ENCODE assay signal across 21 cellular contexts in genomic region chr1:155996166-155996565, GRCh38. TPM values are rescaled to one million over a fixed set of nuclear protein-coding genes. Genes with fewer than 3 reads are reported as not detected.
DNase-seq lines count a peak whose midpoint lies in the region; TF ChIP-seq lines count a peak whose summit lies in the region.
"Had no signal": no experiment of that assay in that cellular context is flagged by ENCODE, and none has a peak within 500 bp of the region (broad histone marks: within the 10 kb centered on the region; RNA-seq: fewer than 3 reads in every experiment).

No MANE protein-coding gene starts in this region.

- H3K27ac Mint-ChIP-seq in glutamatergic neuron (ENCODE audit: unreplicated experiment): peak overlapping the region; percentile 19

- H3K36me3 Mint-ChIP-seq in glutamatergic neuron (ENCODE audit: unreplicated experiment): no peaks in the 10 kb centered on the region

- H3K9me2 ChIP-seq in Loucy (replicated peaks; ENCODE audit: low read depth, low read length): no peaks in the 10 kb centered on the region

- peaks cover 7% of the 10 kb centered on the region for H3K9me3 Mint-ChIP-seq in glutamatergic neuron (ENCODE audit: unreplicated experiment)

- H3K4ac ChIP-seq in neuronal stem cell (ENCODE audit: low read length): no peak overlapping the region

- peaks cover 6% of the 10 kb centered on the region for H3K27me3 Mint-ChIP-seq in glutamatergic neuron (ENCODE audit: unreplicated experiment)

- no peak overlapping the region for H4K91ac ChIP-seq in neuronal stem cell (ENCODE audit: low read depth, low read length, poor library complexity)

- H4K8ac ChIP-seq in neuronal stem cell (ENCODE audit: low read depth, low read length): no peak overlapping the region

- H2BK5ac ChIP-seq in neuronal stem cell (ENCODE audit: low read length): no peak overlapping the region

- H2AFZ ChIP-seq in Loucy (ENCODE audit: low read length) (peak overlapping the region; percentile 29; the same call in 1 of the 2 replicates), neuronal stem cell (ENCODE audit: low read length) (peak overlapping the region; percentile 58)

- H3K79me1 ChIP-seq in neuronal stem cell (ENCODE audit: low read depth, low read length): peaks cover 1% of the 10 kb centered on the region

- no peaks in the 10 kb centered on the region for H3K27me3 ChIP-seq in Loucy (ENCODE audit: insufficient read depth, low read length, poor library complexity, severe bottlenecking)
- no peaks in the 10 kb centered on the region for H3K27me3 ChIP-seq in neuronal stem cell (ENCODE audit: control insufficient read depth in 3 of 3, insufficient read depth in 3 of 3, low read depth in 1 of 3, low read length in 3 of 3)

- no peaks in the 10 kb centered on the region for H3K79me2 ChIP-seq in Loucy (ENCODE audit: insufficient read depth, low read length)

- H3K14ac ChIP-seq in neuronal stem cell (ENCODE audit: low read length): no peak overlapping the region

- H3K4me1 ChIP-seq in Loucy (ENCODE audit: insufficient read depth, low read length, poor library complexity, severe bottlenecking): peaks cover 8% of the 10 kb centered on the region
- H3K4me1 ChIP-seq in neuronal stem cell (ENCODE audit: control insufficient read depth in 2 of 2, insufficient read depth in 1 of 2, low read depth in 1 of 2, low read length in 2 of 2): peaks cover 2 to 5% of the 10 kb centered on the region in 2 donors
- H3K4me1 ChIP-seq: HAP-1 had no signal

- no peak overlapping the region for H2AK5ac ChIP-seq in neuronal stem cell (ENCODE audit: low read depth, low read length)

- H3K9me3 ChIP-seq in Loucy (ENCODE audit: insufficient read depth, low read depth, low read length): no peaks in the 10 kb centered on the region
- no peaks in the 10 kb centered on the region for H3K9me3 ChIP-seq in neuronal stem cell (replicated peaks in 1 of 2; ENCODE audit: control insufficient read depth in 2 of 2, insufficient read depth in 1 of 2, low read depth in 1 of 2, low read length in 2 of 2)
- H3K9me3 ChIP-seq: HAP-1 had no signal

- peaks cover 3% of the 10 kb centered on the region for H3K4me1 Mint-ChIP-seq in glutamatergic neuron (ENCODE audit: low read depth, unreplicated experiment)

- H3K23ac ChIP-seq in neuronal stem cell (ENCODE audit: low read depth, low read length, poor library complexity): no peak overlapping the region

- H3K4me3 ChIP-seq in Loucy (ENCODE audit: low read length, poor library complexity, severe bottlenecking): no peak overlapping the region
- H3K4me3 ChIP-seq in neuronal stem cell (ENCODE audit: low read length in 2 of 2): no peak overlapping the region
- H3K4me3 ChIP-seq: HAP-1 had no signal

- H3K18ac ChIP-seq in neuronal stem cell (ENCODE audit: low read length): no peak overlapping the region

- DNase-seq in NCI-H82 (lab: John Stamatoyannopoulos, UW) (peak; percentile 27), NCI-H82 treated with DMSO at 0.1 percent for 48 hours (lab: John Stamatoyannopoulos, UW; ENCODE audit: unreplicated experiment) (no peak), glutamatergic neuron (no peak), neuronal stem cell (ENCODE audit: low spot score) (no peak), DMS53 treated with DMSO at 0.1 percent for 48 hours (lab: John Stamatoyannopoulos, UW; ENCODE audit: unreplicated experiment) (no peak), COLO829 (ENCODE audit: low spot score) (no peak)
- DNase-seq: 8988T, AML-193, DMS79, KBM-7, NCI-H1092, NCI-H1436, NCI-H187 treated with DMSO at 0.1 percent for 48 hours, NCI-H2107, NCI-H2227 treated with DMSO at 0.1 percent for 48 hours, NCI-H510A, NCI-H748 treated with DMSO at 0.1 percent for 48 hours had no signal

- H3K27ac ChIP-seq in neuronal stem cell (replicated peaks; ENCODE audit: low read length): no peak overlapping the region
- H3K27ac ChIP-seq: C4-2B, HL-60 had no signal

- H3K4me2 ChIP-seq in Loucy (ENCODE audit: low read depth, low read length, poor library complexity, severe bottlenecking): no peak overlapping the region
- H3K4me2 ChIP-seq in neuronal stem cell (ENCODE audit: insufficient read depth, low read length, poor library complexity, severe bottlenecking): no peak overlapping the region

- WGBS in neuronal stem cell (ENCODE audit: extremely low coverage in 2 of 2, insufficient read length in 2 of 2, insufficient replicate concordance in 1 of 2), 2 donors: no CpG with 5 or more reads among the region's 2 CpGs

- H4K20me1 ChIP-seq in Loucy (ENCODE audit: insufficient read depth, low read length, poor library complexity, severe bottlenecking): no peaks in the 10 kb centered on the region

- H3K9ac ChIP-seq in Loucy (ENCODE audit: low read depth, low read length, poor library complexity, severe bottlenecking) (peak overlapping the region; percentile 40), neuronal stem cell (ENCODE audit: low read depth, low read length, poor library complexity) (no peak overlapping the region)

- H3K4me3 Mint-ChIP-seq in glutamatergic neuron (ENCODE audit: unreplicated experiment): no peak overlapping the region

- H2BK15ac ChIP-seq in neuronal stem cell (ENCODE audit: low read length): no peak overlapping the region

- no peak for TF ChIP-seq CTCF in Loucy (conservative IDR thresholded peaks at IDR 0.05; ENCODE audit: low read length)
- TF ChIP-seq CTCF in glutamatergic neuron (IDR thresholded peaks at IDR 0.05; ENCODE audit: partially characterized antibody, unreplicated experiment): no peak

- H3F3A ChIP-seq in Loucy (ENCODE audit: low read depth): no peaks in the 10 kb centered on the region

- H2BK12ac ChIP-seq in neuronal stem cell (ENCODE audit: low read length): no peak overlapping the region

- H2BK120ac ChIP-seq in neuronal stem cell (ENCODE audit: low read depth, low read length): no peak overlapping the region

- H3K36me3 ChIP-seq in Loucy (ENCODE audit: insufficient read depth, low read length): no peaks in the 10 kb centered on the region
- H3K36me3 ChIP-seq in neuronal stem cell (replicated peaks in 1 of 2; ENCODE audit: control insufficient read depth in 2 of 2, insufficient read depth in 2 of 2, low read length in 2 of 2): no peaks in the 10 kb centered on the region
- H3K36me3 ChIP-seq: HAP-1 had no signal

RNA-seq across cellular contexts. Expression of gene ARHGEF2, which starts 17.8 kb away (rescaled TPM):
- total RNA-seq in glutamatergic neuron (ENCODE audit: unreplicated experiment): 222 TPM
- 55.4 TPM for polyA plus RNA-seq in neuronal stem cell (2013, experiment 1 of 2)
- polyA plus RNA-seq in neuronal stem cell (2013, experiment 2 of 2): 57.0 TPM

RNA-seq across cellular contexts. Expression of gene SSR2, which starts 24.6 kb away (rescaled TPM):
- 199 TPM for total RNA-seq in glutamatergic neuron (ENCODE audit: unreplicated experiment)
- polyA plus RNA-seq in neuronal stem cell (2013, experiment 1 of 2): 352 TPM
- 349 TPM for polyA plus RNA-seq in neuronal stem cell (2013, experiment 2 of 2)

RNA-seq across cellular contexts. Expression of gene RXFP4, which starts 54.7 kb away (rescaled TPM):
- not detected for total RNA-seq in glutamatergic neuron (ENCODE audit: unreplicated experiment)
- polyA plus RNA-seq in neuronal stem cell (2013, experiment 1 of 2): not detected
- polyA plus RNA-seq in neuronal stem cell (2013, experiment 2 of 2): not detected

RNA-seq across cellular contexts. Expression of gene UBQLN4, which starts 57.4 kb away (rescaled TPM):
- total RNA-seq in glutamatergic neuron (ENCODE audit: unreplicated experiment): 52.4 TPM
- 54.3 TPM for polyA plus RNA-seq in neuronal stem cell (2013, experiment 1 of 2)
- 51.2 TPM for polyA plus RNA-seq in neuronal stem cell (2013, experiment 2 of 2)

RNA-seq across cellular contexts. Expression of gene LAMTOR2, which starts 58.4 kb away (rescaled TPM):
- total RNA-seq in glutamatergic neuron (ENCODE audit: unreplicated experiment): 47.0 TPM
- polyA plus RNA-seq in neuronal stem cell (2013, experiment 1 of 2): 81.9 TPM
- 81.2 TPM for polyA plus RNA-seq in neuronal stem cell (2013, experiment 2 of 2)
